ENCODE assay signal across 17 cellular contexts in the genomic region with DNA sequence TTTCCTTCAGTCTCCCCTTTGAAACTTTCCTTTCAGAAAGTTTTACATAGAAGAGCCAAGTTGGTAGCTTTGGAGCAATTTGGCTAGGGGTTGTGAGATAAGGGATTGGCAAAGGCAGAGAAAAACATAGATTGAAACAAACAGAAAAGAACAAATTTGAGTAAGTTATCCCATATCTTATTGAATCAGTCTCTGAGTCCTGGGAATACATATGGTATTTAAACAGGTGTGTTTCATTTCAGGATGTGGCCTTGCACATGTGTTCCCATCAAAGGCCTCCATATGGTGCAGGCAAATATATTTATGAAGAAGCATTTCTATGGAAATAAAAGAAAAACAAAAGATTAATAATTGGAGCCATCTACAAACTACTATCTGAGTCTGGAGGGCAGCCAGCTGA.
A peak's percentile ranks its signal among the peaks of the same experiment; 100 is the strongest.
DNase-seq lines count a peak whose midpoint lies in the region; ATAC-seq and TF ChIP-seq lines count a peak whose summit lies in the region.
"Had no signal": no experiment of that assay in that cellular context is flagged by ENCODE, and none has a peak within 500 bp of the region (broad histone marks: within the 10 kb centered on the region; RNA-seq: fewer than 3 reads in every experiment).

No MANE protein-coding gene starts in this region.

- no peak for TF ChIP-seq CTCF in GM23338 (conservative IDR thresholded peaks at IDR 0.05; ENCODE audit: low read depth in 2 of 2)
- no peak for TF ChIP-seq CTCF in neural progenitor cell (IDR thresholded peaks at IDR 0.05)
- TF ChIP-seq CTCF in progenitor cell of endocrine pancreas (IDR thresholded peaks at IDR 0.05; ENCODE audit: unreplicated experiment), result no peak
- TF ChIP-seq CTCF in MCF 10A (IDR thresholded peaks at IDR 0.05; ENCODE audit: unreplicated experiment), result no peak
- TF ChIP-seq CTCF in OCI-LY7 (conservative IDR thresholded peaks at IDR 0.05; ENCODE audit: low read length), result no peak

- H3K9me3 ChIP-seq in neural progenitor cell (ENCODE audit: low read depth) (no peaks in the 10 kb centered on the region), OCI-LY7 (ENCODE audit: low read length) (no peaks in the 10 kb centered on the region)
- H3K9me3 ChIP-seq: BLaER1 treated with 17β-estradiol and CSF1 and Interleukin-3, amounts not matched to agents 10 nM and 100 nM; HAP-1 had no signal

- H3K4me3 Mint-ChIP-seq in GM23338, result no peak overlapping the region
- no peak overlapping the region for H3K4me3 Mint-ChIP-seq in neural progenitor cell
- H3K4me3 Mint-ChIP-seq in progenitor cell of endocrine pancreas (ENCODE audit: low read depth), result no peak overlapping the region
- H3K4me3 Mint-ChIP-seq in MCF 10A (ENCODE audit: unreplicated experiment), result no peak overlapping the region
- H3K4me3 Mint-ChIP-seq: B cell; CD4-positive, alpha-beta memory T cell had no signal

- DNase-seq in GM23338 (ENCODE audit: low spot score) (no peak), neural progenitor cell (ENCODE audit: low spot score) (no peak), progenitor cell of endocrine pancreas (ENCODE audit: low spot score, unreplicated experiment) (no peak), HCEC 1CT (no peak), MCF 10A (ENCODE audit: unreplicated experiment) (no peak), OCI-LY7 (ENCODE audit: low spot score) (no peak)
- DNase-seq: CD4-positive, alpha-beta memory T cell; COR-L47; DMS 273 treated with DMSO at 0.1 percent for 48 hours; DMS79; EL; GDM1; GOT3 had no signal

- no peaks in the 10 kb centered on the region for H3K36me3 ChIP-seq in GM23338 (ENCODE audit: insufficient read depth)
- no peaks in the 10 kb centered on the region for H3K36me3 ChIP-seq in neural progenitor cell
- H3K36me3 ChIP-seq in OCI-LY7 (ENCODE audit: insufficient read depth, low read length), result no peaks in the 10 kb centered on the region
- H3K36me3 ChIP-seq: BLaER1 treated with 17β-estradiol and CSF1 and Interleukin-3, amounts not matched to agents 10 nM and 100 nM; HAP-1 had no signal

- no peak for ATAC-seq in GM23338
- ATAC-seq: GM12878 had no signal

- POLR2A ChIA-PET in MCF 10A (lab: Yijun Ruan, JAX) (interaction anchor here (0.6 kb wide), 1 partner anchor 1348 kb away, joined by 5 read pairs; no protein-coding TSS in a partner anchor), OCI-LY7 (lab: Charles Lee) (interaction anchor here (0.6 to 1.4 kb wide), 3 partner anchors 10 to 159 kb away, joined by 3 to 4 read pairs (median 3); no protein-coding TSS in a partner anchor)

- H3K9me3 Mint-ChIP-seq in GM23338, result no peaks in the 10 kb centered on the region
- H3K9me3 Mint-ChIP-seq in neural progenitor cell, result no peaks in the 10 kb centered on the region
- H3K9me3 Mint-ChIP-seq in progenitor cell of endocrine pancreas (ENCODE audit: low read depth), result peaks cover 7% of the 10 kb centered on the region
- H3K9me3 Mint-ChIP-seq in MCF 10A (ENCODE audit: unreplicated experiment), result peaks cover 8% of the 10 kb centered on the region

- peaks cover 3% of the 10 kb centered on the region; the same call in 2 of the 3 replicates for H3K4me1 Mint-ChIP-seq in GM23338
- H3K4me1 Mint-ChIP-seq in neural progenitor cell, result no peaks in the 10 kb centered on the region
- peaks cover 16% of the 10 kb centered on the region for H3K4me1 Mint-ChIP-seq in progenitor cell of endocrine pancreas (ENCODE audit: low read depth)
- no peaks in the 10 kb centered on the region for H3K4me1 Mint-ChIP-seq in MCF 10A (ENCODE audit: insufficient read depth, unreplicated experiment)
- H3K4me1 Mint-ChIP-seq: B cell; CD4-positive, alpha-beta memory T cell had no signal

- H3K9ac ChIP-seq in neural progenitor cell, result no peak overlapping the region
- H3K9ac ChIP-seq: BLaER1 treated with 17β-estradiol and CSF1 and Interleukin-3, amounts not matched to agents 10 nM and 100 nM had no signal

- H2AFZ ChIP-seq in GM23338 (peak overlapping the region; percentile 69; the same call in 1 of the 2 replicates), neural progenitor cell (replicated peaks) (peak overlapping the region; percentile 38), OCI-LY7 (ENCODE audit: low read length) (no peak overlapping the region)

- CTCF ChIA-PET in MCF 10A (lab: Yijun Ruan, JAX), result no interaction called here
- CTCF ChIA-PET in OCI-LY7 (lab: Charles Lee; ENCODE audit: unreplicated experiment), result no interaction called here

- H4K20me1 ChIP-seq in GM23338 (replicated peaks; ENCODE audit: insufficient read depth) (no peaks in the 10 kb centered on the region), neural progenitor cell (ENCODE audit: low read depth) (no peaks in the 10 kb centered on the region), OCI-LY7 (ENCODE audit: insufficient read depth, low read length) (no peaks in the 10 kb centered on the region)
- H4K20me1 ChIP-seq: BLaER1 treated with 17β-estradiol and CSF1 and Interleukin-3, amounts not matched to agents 10 nM and 100 nM had no signal

- H3K36me3 Mint-ChIP-seq in GM23338 (ENCODE audit: low read depth), result no peaks in the 10 kb centered on the region; the same call in 2 of the 3 replicates
- H3K36me3 Mint-ChIP-seq in neural progenitor cell, result no peaks in the 10 kb centered on the region
- H3K36me3 Mint-ChIP-seq in progenitor cell of endocrine pancreas (ENCODE audit: insufficient read depth), result no peaks in the 10 kb centered on the region
- H3K36me3 Mint-ChIP-seq in MCF 10A (ENCODE audit: insufficient read depth, unreplicated experiment), result no peaks in the 10 kb centered on the region

- H3K27ac ChIP-seq in GM23338 (ENCODE audit: low read depth) (no peak overlapping the region), neural progenitor cell (no peak overlapping the region), OCI-LY7 (ENCODE audit: low read depth, low read length, poor library complexity, severe bottlenecking) (no peak overlapping the region)
- H3K27ac ChIP-seq: BLaER1 treated with 17β-estradiol and CSF1 and Interleukin-3, amounts not matched to agents 10 nM and 100 nM had no signal

- H3K4me3 ChIP-seq in GM23338 (no peak overlapping the region), neural progenitor cell (no peak overlapping the region), OCI-LY7 (ENCODE audit: low read depth, low read length, poor library complexity, severe bottlenecking) (no peak overlapping the region)
- H3K4me3 ChIP-seq: BLaER1 treated with 17β-estradiol and CSF1 and Interleukin-3, amounts not matched to agents 10 nM and 100 nM; GM12878; HAP-1 had no signal

- H3K4me2 ChIP-seq in GM23338, result no peak overlapping the region
- H3K4me2 ChIP-seq in neural progenitor cell, result no peak overlapping the region
- H3K4me2 ChIP-seq in OCI-LY7 (ENCODE audit: low read length), result no peak overlapping the region
- H3K4me2 ChIP-seq: BLaER1 treated with 17β-estradiol and CSF1 and Interleukin-3, amounts not matched to agents 10 nM and 100 nM had no signal

- no peaks in the 10 kb centered on the region for H3K79me2 ChIP-seq in GM23338 (replicated peaks; ENCODE audit: insufficient read depth)
- no peaks in the 10 kb centered on the region for H3K79me2 ChIP-seq in neural progenitor cell (ENCODE audit: low read depth)
- no peaks in the 10 kb centered on the region for H3K79me2 ChIP-seq in OCI-LY7 (ENCODE audit: insufficient read depth, low read depth, low read length)

- no peak overlapping the region for H3K27ac Mint-ChIP-seq in GM23338
- H3K27ac Mint-ChIP-seq in neural progenitor cell, result no peak overlapping the region
- H3K27ac Mint-ChIP-seq in progenitor cell of endocrine pancreas, result peak overlapping the region; percentile 71
- no peak overlapping the region for H3K27ac Mint-ChIP-seq in MCF 10A (ENCODE audit: low read depth, unreplicated experiment)
- H3K27ac Mint-ChIP-seq: B cell; CD4-positive, alpha-beta memory T cell had no signal

- H3K4me1 ChIP-seq in GM23338 (ENCODE audit: insufficient read depth) (0 out of 2 replicates have a peak, but pooled peaks cover 4% of the 10 kb centered on the region), neural progenitor cell (no peaks in the 10 kb centered on the region), OCI-LY7 (ENCODE audit: insufficient read depth, low read length, poor library complexity, severe bottlenecking) (no peaks in the 10 kb centered on the region)
- H3K4me1 ChIP-seq: BLaER1 treated with 17β-estradiol and CSF1 and Interleukin-3, amounts not matched to agents 10 nM and 100 nM; HAP-1 had no signal

- intact Hi-C loops in MCF 10A (cut with micrococcal nuclease) (no loop called here), OCI-LY7 (cut with micrococcal nuclease; ENCODE audit: unreplicated experiment) (no loop called here)

- H3F3A ChIP-seq in GM23338 (replicated peaks; ENCODE audit: low read depth) (no peaks in the 10 kb centered on the region), neural progenitor cell (ENCODE audit: low read depth) (no peaks in the 10 kb centered on the region)

- H3K9me2 ChIP-seq in GM23338 (ENCODE audit: insufficient read depth), result peaks cover 16% of the 10 kb centered on the region; the same call in 1 of the 2 replicates
- no peaks in the 10 kb centered on the region for H3K9me2 ChIP-seq in OCI-LY7 (ENCODE audit: insufficient read depth, low read length)

- H3K27me3 ChIP-seq in GM23338 (ENCODE audit: insufficient read depth) (no peaks in the 10 kb centered on the region), neural progenitor cell (no peaks in the 10 kb centered on the region)
- H3K27me3 ChIP-seq: BLaER1 treated with 17β-estradiol and CSF1 and Interleukin-3, amounts not matched to agents 10 nM and 100 nM had no signal

- no peaks in the 10 kb centered on the region for H3K27me3 Mint-ChIP-seq in GM23338 (ENCODE audit: insufficient read depth, low read depth, poor library complexity)
- no peaks in the 10 kb centered on the region for H3K27me3 Mint-ChIP-seq in neural progenitor cell (ENCODE audit: insufficient read depth, low read depth)
- no peaks in the 10 kb centered on the region for H3K27me3 Mint-ChIP-seq in progenitor cell of endocrine pancreas
- no peaks in the 10 kb centered on the region for H3K27me3 Mint-ChIP-seq in MCF 10A (ENCODE audit: insufficient read depth, unreplicated experiment)
- H3K27me3 Mint-ChIP-seq: B cell; CD4-positive, alpha-beta memory T cell had no signal

- BruUV-seq in MCF 10A (replicated peaks; lab: Mats Ljungman, UMichigan) (no TSS peak), OCI-LY7 (replicated peaks; lab: Mats Ljungman, UMichigan) (no TSS peak)

TF ChIP-seq in GM23338, 12 proteins besides CTCF, POLR2A, EP300 and RAD21 (continues in another document):
- no peak for TF ChIP-seq ZNF331 (CRISPR knock-in tag; IDR thresholded peaks at IDR 0.05; ENCODE audit: low read depth)
- TF ChIP-seq EZH2 (IDR thresholded peaks at IDR 0.05; ENCODE audit: low read depth, unreplicated experiment), result no peak
- TF ChIP-seq, protein P1, sequence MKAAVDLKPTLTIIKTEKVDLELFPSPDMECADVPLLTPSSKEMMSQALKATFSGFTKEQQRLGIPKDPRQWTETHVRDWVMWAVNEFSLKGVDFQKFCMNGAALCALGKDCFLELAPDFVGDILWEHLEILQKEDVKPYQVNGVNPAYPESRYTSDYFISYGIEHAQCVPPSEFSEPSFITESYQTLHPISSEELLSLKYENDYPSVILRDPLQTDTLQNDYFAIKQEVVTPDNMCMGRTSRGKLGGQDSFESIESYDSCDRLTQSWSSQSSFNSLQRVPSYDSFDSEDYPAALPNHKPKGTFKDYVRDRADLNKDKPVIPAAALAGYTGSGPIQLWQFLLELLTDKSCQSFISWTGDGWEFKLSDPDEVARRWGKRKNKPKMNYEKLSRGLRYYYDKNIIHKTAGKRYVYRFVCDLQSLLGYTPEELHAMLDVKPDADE (IDR thresholded peaks at IDR 0.05), result no peak
- no peak for TF ChIP-seq EZH2phosphoT487 (IDR thresholded peaks at IDR 0.05; ENCODE audit: unreplicated experiment)
- no peak for TF ChIP-seq POLR2AphosphoS5 (IDR thresholded peaks at IDR 0.05; ENCODE audit: low read depth)
